29 cellular contexts compared by ENCODE assay signal in the genomic region with DNA sequence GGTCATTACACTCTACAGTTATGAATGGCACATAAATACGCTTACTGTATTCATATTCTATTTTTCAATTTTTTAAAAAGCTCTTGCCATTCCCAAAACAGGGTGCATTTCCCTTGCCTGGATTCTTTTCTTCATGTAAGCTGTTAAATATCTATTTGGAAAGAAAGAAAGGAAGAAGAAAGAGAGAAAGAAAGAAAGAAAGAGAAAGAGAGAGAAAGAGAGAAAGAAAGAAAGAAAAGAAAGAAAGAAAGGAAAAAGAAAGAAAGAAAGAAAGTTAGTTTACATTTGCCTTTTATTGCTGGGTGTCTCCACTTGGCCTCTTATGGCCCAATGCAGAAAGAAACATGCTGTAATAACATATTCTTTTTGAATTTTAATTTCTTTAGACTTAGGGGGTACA.
"Had no signal": no experiment of that assay in that cellular context is flagged by ENCODE, and none has a peak within 500 bp of the region (broad histone marks: within the 10 kb centered on the region; RNA-seq: fewer than 3 reads in every experiment).

No MANE protein-coding gene starts in this region.

- H3K4me1 Mint-ChIP-seq: endodermal cell had no signal

- H3K9me3 Mint-ChIP-seq: dendritic cell treated with granulocyte-macrophage colony-stimulating factor and Interleukin-4, amounts not matched to agents 40 ng/mL and 50 ng/mL, for 4 days had no signal

- H3K4me2 ChIP-seq: hepatocyte had no signal

- H2AFZ ChIP-seq: hepatocyte had no signal

- H3K4me3 Mint-ChIP-seq: dendritic cell treated with granulocyte-macrophage colony-stimulating factor and Interleukin-4, amounts not matched to agents 40 ng/mL and 50 ng/mL, for 4 days; effector memory CD8-positive, alpha-beta T cell; endodermal cell had no signal

- H3K4me1 ChIP-seq: colonic mucosa, esophagus muscularis mucosa, gastrocnemius medialis, gastroesophageal sphincter, heart left ventricle, heart right ventricle had no signal

- H3K27ac ChIP-seq: colonic mucosa, coronary artery, dorsolateral prefrontal cortex, epithelial cell of prostate, esophagus muscularis mucosa, esophagus squamous epithelium, foreskin keratinocyte, gastrocnemius medialis, gastroesophageal sphincter, heart left ventricle, heart right ventricle, hepatocyte had no signal

- H3K27ac Mint-ChIP-seq: dendritic cell treated with granulocyte-macrophage colony-stimulating factor and Interleukin-4, amounts not matched to agents 40 ng/mL and 50 ng/mL, for 4 days; effector memory CD8-positive, alpha-beta T cell; endodermal cell had no signal

- H3K27me3 ChIP-seq: colonic mucosa, dorsolateral prefrontal cortex, esophagus muscularis mucosa, esophagus squamous epithelium, foreskin keratinocyte, gastrocnemius medialis, gastroesophageal sphincter, heart left ventricle, heart right ventricle, hepatocyte had no signal

- DNase-seq: colonic mucosa; cortex of kidney; dermis blood vessel endothelial cell; dorsolateral prefrontal cortex; effector CD4-positive, alpha-beta T cell; effector CD8-positive, alpha-beta T cell; effector memory CD4-positive, alpha-beta T cell; effector memory CD8-positive, alpha-beta T cell; endodermal cell; erythroblast; esophagus squamous epithelium; foreskin fibroblast; foreskin keratinocyte; foreskin melanocyte; gastrocnemius medialis; glutamatergic neuron; head of caudate nucleus; heart left ventricle; heart right ventricle had no signal

- H3K4me3 ChIP-seq: colonic mucosa, coronary artery, dorsolateral prefrontal cortex, esophagus muscularis mucosa, esophagus squamous epithelium, gastrocnemius medialis, gastroesophageal sphincter, heart left ventricle, heart right ventricle, hepatocyte had no signal

- FAIRE-seq: endometrium, endothelial cell of umbilical vein, frontal cortex had no signal

- H3K9me3 ChIP-seq: colonic mucosa, esophagus muscularis mucosa, esophagus squamous epithelium, gastrocnemius medialis, gastroesophageal sphincter had no signal

- H3K79me2 ChIP-seq: hepatocyte had no signal

- ATAC-seq: effector memory CD8-positive, alpha-beta T cell; esophagus mucosa; foreskin keratinocyte; gastrocnemius medialis; gastroesophageal sphincter; heart left ventricle; heart right ventricle had no signal

- H3K36me3 ChIP-seq: colonic mucosa, esophagus muscularis mucosa, esophagus squamous epithelium, gastrocnemius medialis, gastroesophageal sphincter, heart left ventricle, heart right ventricle had no signal
